ENCODE assay signal across 9 cellular contexts in genomic region chrX:45803383-45803921, GRCh38.
DNase-seq lines count a peak whose midpoint lies in the region; ATAC-seq and TF ChIP-seq lines count a peak whose summit lies in the region.
"Had no signal": no experiment of that assay in that cellular context is flagged by ENCODE, and none has a peak within 500 bp of the region (broad histone marks: within the 10 kb centered on the region; RNA-seq: fewer than 3 reads in every experiment).

No MANE protein-coding gene starts in this region.

- intact Hi-C loops in aorta (cut with DNase I), result no loop called here
- intact Hi-C loops in thyroid gland (cut with DNase I), result no loop called here
- intact Hi-C loops in OCI-LY7 (cut with micrococcal nuclease; ENCODE audit: unreplicated experiment), result no loop called here

- H3K79me2 ChIP-seq in SK-N-SH (ENCODE audit: insufficient read depth), result peaks cover 76% of the 10 kb centered on the region
- no peaks in the 10 kb centered on the region for H3K79me2 ChIP-seq in OCI-LY7 (ENCODE audit: insufficient read depth, low read depth, low read length)

- TF ChIP-seq POLR2A in thyroid gland (IDR thresholded peaks at IDR 0.05), result no peak

- peaks cover 0 to 2% of the 10 kb centered on the region in 2 experiments for H3K36me3 ChIP-seq in SK-N-SH (replicated peaks in 1 of 2; ENCODE audit: control insufficient read depth in 1 of 2, insufficient read depth in 2 of 2, low read length in 1 of 2)
- H3K36me3 ChIP-seq in aorta (ENCODE audit: control insufficient read depth in 1 of 2, insufficient read depth in 2 of 2, low read length in 1 of 2), result no peaks in the 10 kb centered on the region
- no peaks in the 10 kb centered on the region for H3K36me3 ChIP-seq in thyroid gland
- H3K36me3 ChIP-seq in OCI-LY7 (ENCODE audit: insufficient read depth, low read length), result no peaks in the 10 kb centered on the region

- H3K9ac ChIP-seq in SK-N-SH, result peak overlapping the region; percentile 89

- H3K9me3 ChIP-seq in SK-N-SH, result no peaks in the 10 kb centered on the region
- no peaks in the 10 kb centered on the region for H3K9me3 ChIP-seq in aorta (ENCODE audit: control insufficient read depth, low read length)
- H3K9me3 ChIP-seq in thyroid gland, result no peaks in the 10 kb centered on the region
- H3K9me3 ChIP-seq in OCI-LY7 (ENCODE audit: low read length), result no peaks in the 10 kb centered on the region
- H3K9me3 ChIP-seq: Caco-2 had no signal

- WGBS in SK-N-SH (ENCODE audit: low lambda C conversion rate), result under 1% methylated on average over 4 of the region's 4 CpGs
- 51 to 71% methylated on average over 4 of the region's 4 CpGs for WGBS in aorta, 2 donors
- WGBS in thyroid gland, 2 donors, result 76% methylated on average over 4 of the region's 4 CpGs

- H3K4me2 ChIP-seq in SK-N-SH (peak overlapping the region; percentile 76; the same call in 1 of the 2 replicates), OCI-LY7 (ENCODE audit: low read length) (no peak overlapping the region)

- H3K9me2 ChIP-seq in SK-N-SH (no peaks in the 10 kb centered on the region), OCI-LY7 (ENCODE audit: insufficient read depth, low read length) (no peaks in the 10 kb centered on the region)

- H3K4me3 ChIP-seq in SK-N-SH (ENCODE audit: low read depth in 2 of 2, low read length in 1 of 2) (peak overlapping the region; percentile 24 to 54; a peak in 3 of 4 replicates), choroid plexus epithelial cell (ENCODE audit: low read depth, low read length) (peak overlapping the region; percentile 8), aorta (ENCODE audit: low read length in 2 of 2) (no peak overlapping the region), thyroid gland (replicated peaks in 1 of 3) (no peak overlapping the region), OCI-LY7 (ENCODE audit: low read depth, low read length, poor library complexity, severe bottlenecking) (no peak overlapping the region)

- H3F3A ChIP-seq in SK-N-SH (replicated peaks; ENCODE audit: insufficient read depth), result peaks cover 65% of the 10 kb centered on the region

- peak overlapping the region; percentile 74 to 97 for H3K27ac ChIP-seq in SK-N-SH (ENCODE audit: low read depth in 2 of 2, low read length in 1 of 2)
- no peak overlapping the region for H3K27ac ChIP-seq in aorta (ENCODE audit: low read depth in 1 of 2, low read length in 2 of 2)
- H3K27ac ChIP-seq in thyroid gland, result no peak overlapping the region
- H3K27ac ChIP-seq in OCI-LY7 (ENCODE audit: low read depth, low read length, poor library complexity, severe bottlenecking), result no peak overlapping the region

- peak; percentile 48 for ATAC-seq in stimulated activated naive CD8-positive, alpha-beta T cell treated with anti-CD3 and anti-CD28 coated beads, Interleukin-15, Interleukin-2, amounts not matched to agents 100 U/mL and 50 U/mL, for 24 hours
- no peak for ATAC-seq in aorta (ENCODE audit: low FRiP score)

- H2AFZ ChIP-seq in SK-N-SH (ENCODE audit: low read depth), result no peak overlapping the region
- no peak overlapping the region for H2AFZ ChIP-seq in OCI-LY7 (ENCODE audit: low read length)

- no TSS peak for BruUV-seq in OCI-LY7 (replicated peaks; lab: Mats Ljungman, UMichigan)

- TF ChIP-seq CTCF in SK-N-SH (IDR thresholded peaks at IDR 0.05) (no peak), choroid plexus epithelial cell (conservative IDR thresholded peaks at IDR 0.05; ENCODE audit: low read depth, low read length) (no peak), thyroid gland (IDR thresholded peaks at IDR 0.05) (no peak), OCI-LY7 (conservative IDR thresholded peaks at IDR 0.05; ENCODE audit: low read length) (no peak)

- H3K27me3 ChIP-seq in SK-N-SH (ENCODE audit: insufficient read depth) (no peaks in the 10 kb centered on the region), aorta (ENCODE audit: control insufficient read depth in 1 of 2, insufficient read depth in 2 of 2, low read length in 1 of 2) (no peaks in the 10 kb centered on the region), thyroid gland (no peaks in the 10 kb centered on the region)

- peak; percentile 70 for DNase-seq in activated effector memory CD4-positive, alpha-beta T cell treated with anti-CD3 and anti-CD28 coated beads, Interleukin-2, amount 50 U/mL, for 16 hours
- no peak for DNase-seq in activated effector memory CD4-positive, alpha-beta T cell treated with Interleukin-2 at 50 U/mL for 16 hours
- no peak for DNase-seq in SK-N-SH
- peak; percentile 85 for DNase-seq in choroid plexus epithelial cell (ENCODE audit: low read depth)
- DNase-seq in stimulated activated naive CD8-positive, alpha-beta T cell treated with anti-CD3 and anti-CD28 coated beads, Interleukin-15, Interleukin-2, amounts not matched to agents 100 U/mL and 50 U/mL, for 24 hours, result peak; percentile 28
- no peak for DNase-seq in aorta
- DNase-seq in thyroid gland, result no peak
- no peak for DNase-seq in OCI-LY7 (ENCODE audit: low spot score)
- DNase-seq: Caco-2 had no signal

- H4K20me1 ChIP-seq in SK-N-SH (ENCODE audit: insufficient read depth), result no peaks in the 10 kb centered on the region
- H4K20me1 ChIP-seq in OCI-LY7 (ENCODE audit: insufficient read depth, low read length), result no peaks in the 10 kb centered on the region

- peak in 1 of 2 experiments; percentile 91; a peak in 2 of 4 replicates for TF ChIP-seq EP300 in SK-N-SH (IDR thresholded peaks at IDR 0.05; ENCODE audit: borderline replicate concordance in 1 of 2, low read depth in 1 of 2, low read length in 1 of 2)

- CTCF ChIA-PET in SK-N-SH (lab: Yijun Ruan, JAX), result interaction anchor here (0.6 kb wide), 1 partner anchor 1424 kb away, joined by 3 read pairs; no protein-coding TSS in a partner anchor
- CTCF ChIA-PET in OCI-LY7 (lab: Charles Lee; ENCODE audit: unreplicated experiment), result no interaction called here

- H3K4me1 ChIP-seq in SK-N-SH (ENCODE audit: control insufficient read depth in 1 of 2, insufficient read depth in 2 of 2, low read depth in 1 of 2, low read length in 1 of 2) (peaks cover 2 to 33% of the 10 kb centered on the region in 2 experiments), aorta (ENCODE audit: control insufficient read depth in 1 of 2, insufficient read depth in 2 of 2, low read length in 2 of 2) (peaks cover 0 to 2% of the 10 kb centered on the region in 2 donors), thyroid gland (peaks cover 5 to 6% of the 10 kb centered on the region in 2 donors), OCI-LY7 (ENCODE audit: insufficient read depth, low read length, poor library complexity, severe bottlenecking) (no peaks in the 10 kb centered on the region)

- POLR2A ChIA-PET in SK-N-SH (lab: Yijun Ruan, JAX), result no interaction called here
- POLR2A ChIA-PET in OCI-LY7 (lab: Charles Lee), result no interaction called here

- no peak for TF ChIP-seq RAD21 in SK-N-SH (IDR thresholded peaks at IDR 0.05; ENCODE audit: low read length)

TF ChIP-seq in SK-N-SH, 30 proteins besides CTCF, POLR2A, EP300 and RAD21 (continues in another document):
- TF ChIP-seq TEAD4 (IDR thresholded peaks at IDR 0.05; ENCODE audit: borderline replicate concordance, insufficient read depth) (peak; percentile 64; the same call in 1 of the 2 replicates), FOSL2 (IDR thresholded peaks at IDR 0.05; ENCODE audit: borderline replicate concordance, low read depth) (peak; percentile 96), JUND (IDR thresholded peaks at IDR 0.05) (peak; percentile 84), NFIC (IDR thresholded peaks at IDR 0.05; ENCODE audit: borderline replicate concordance) (peak; percentile 59; the same call in 1 of the 2 replicates), USF1 (IDR thresholded peaks at IDR 0.05; ENCODE audit: borderline replicate concordance, low read depth) (no peak), RXRA (IDR thresholded peaks at IDR 0.05; ENCODE audit: borderline replicate concordance, low read depth) (peak; percentile 69; the same call in 1 of the 2 replicates), PBX3 (IDR thresholded peaks at IDR 0.05) (peak; percentile 59), SMC3 (IDR thresholded peaks at IDR 0.05; ENCODE audit: low read depth, low read length) (no peak), EZH2phosphoT487 (IDR thresholded peaks at IDR 0.05; ENCODE audit: borderline replicate concordance, low read depth) (no peak), GABPA (IDR thresholded peaks at IDR 0.05; ENCODE audit: low read depth) (no peak)
- TF ChIP-seq, protein P1, sequence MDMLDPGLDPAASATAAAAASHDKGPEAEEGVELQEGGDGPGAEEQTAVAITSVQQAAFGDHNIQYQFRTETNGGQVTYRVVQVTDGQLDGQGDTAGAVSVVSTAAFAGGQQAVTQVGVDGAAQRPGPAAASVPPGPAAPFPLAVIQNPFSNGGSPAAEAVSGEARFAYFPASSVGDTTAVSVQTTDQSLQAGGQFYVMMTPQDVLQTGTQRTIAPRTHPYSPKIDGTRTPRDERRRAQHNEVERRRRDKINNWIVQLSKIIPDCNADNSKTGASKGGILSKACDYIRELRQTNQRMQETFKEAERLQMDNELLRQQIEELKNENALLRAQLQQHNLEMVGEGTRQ (IDR thresholded peaks at IDR 0.05; ENCODE audit: borderline replicate concordance, low read depth, low read length), result no peak

Comparison
In these comparisons a context has a peak if more than half of its experiments do, and no peak if none do; other contexts are left out.
1. DNase-seq: peak in activated effector memory CD4-positive, alpha-beta T cell treated with anti-CD3 and anti-CD28 coated beads, Interleukin-2, amount 50 U/mL, for 16 hours (single experiment), choroid plexus epithelial cell (single experiment) and stimulated activated naive CD8-positive, alpha-beta T cell treated with anti-CD3 and anti-CD28 coated beads, Interleukin-15, Interleukin-2, amounts not matched to agents 100 U/mL and 50 U/mL, for 24 hours (single experiment); none in activated effector memory CD4-positive, alpha-beta T cell treated with Interleukin-2 at 50 U/mL for 16 hours (single experiment), SK-N-SH (single experiment), aorta (0 of 2), thyroid gland (0 of 2) and OCI-LY7 (single experiment).
2. H3K27ac ChIP-seq: peak in SK-N-SH (2 of 2); none in aorta (0 of 2), thyroid gland (0 of 3) and OCI-LY7 (single experiment).
3. H3K4me3 ChIP-seq: peak in SK-N-SH (2 of 2) and choroid plexus epithelial cell (single experiment); none in aorta (0 of 2), thyroid gland (0 of 3) and OCI-LY7 (single experiment).